ENCODE assay signal across 15 cellular contexts in the genomic region with DNA sequence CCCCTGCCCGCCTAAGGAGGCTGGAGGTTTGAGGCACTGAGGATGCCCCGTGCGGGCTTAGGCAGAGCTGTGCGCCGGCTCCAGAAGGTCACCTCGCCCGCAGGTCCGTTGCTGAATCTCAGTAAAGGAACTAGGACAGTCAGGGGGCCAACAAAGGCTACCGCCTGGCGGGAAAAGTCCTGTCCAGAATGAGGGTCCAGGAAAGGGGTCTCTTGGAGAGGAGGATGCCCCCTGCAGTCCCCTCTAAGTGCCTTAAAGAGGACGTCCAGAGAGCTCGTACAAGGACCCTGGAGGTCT. TPM values are rescaled to one million over a fixed set of nuclear protein-coding genes. Genes with fewer than 3 reads are reported as not detected.
DNase-seq lines count a peak whose midpoint lies in the region; ATAC-seq and TF ChIP-seq lines count a peak whose summit lies in the region.
"Had no signal": no experiment of that assay in that cellular context is flagged by ENCODE, and none has a peak within 500 bp of the region (broad histone marks: within the 10 kb centered on the region; RNA-seq: fewer than 3 reads in every experiment).

No MANE protein-coding gene starts in this region.

- H3K9me2 ChIP-seq in hepatocyte (replicated peaks; ENCODE audit: insufficient read depth) (no peaks in the 10 kb centered on the region), neural cell (ENCODE audit: insufficient read depth, low read length) (no peaks in the 10 kb centered on the region)

- no peak for DNase-seq in hepatocyte (ENCODE audit: low spot score)
- DNase-seq in mesenteric fat pad (ENCODE audit: low spot score), result no peak
- no peak for DNase-seq in AG08395 (ENCODE audit: low spot score)
- DNase-seq: activated naive CD4-positive, alpha-beta T cell treated with Interleukin-2 at 50 U/mL for 16 hours; NCI-H510A; SW 1271 had no signal

- H2AFZ ChIP-seq in hepatocyte, result no peak overlapping the region
- no peak overlapping the region for H2AFZ ChIP-seq in neural cell (ENCODE audit: low read depth, low read length)

- H3K9ac ChIP-seq in BLaER1 (no peak overlapping the region), HUES64 (ENCODE audit: low read depth, low read length) (peak overlapping the region; percentile 35; the same call in 1 of the 2 replicates), neural cell (ENCODE audit: low read length) (no peak overlapping the region)

- no peak for ATAC-seq in GM18502 (IDR thresholded peaks at IDR 0.05; ENCODE audit: poor library complexity, unreplicated experiment)
- ATAC-seq in HG03196 (IDR thresholded peaks at IDR 0.05; ENCODE audit: unreplicated experiment), result no peak

- H3K9me3 ChIP-seq in BLaER1, result no peaks in the 10 kb centered on the region
- H3K9me3 ChIP-seq in HUES64 (ENCODE audit: insufficient read depth, low read depth, low read length), result no peaks in the 10 kb centered on the region
- H3K9me3 ChIP-seq in hepatocyte (ENCODE audit: low read depth), result no peaks in the 10 kb centered on the region
- no peaks in the 10 kb centered on the region for H3K9me3 ChIP-seq in neural cell (ENCODE audit: low read length)
- H3K9me3 ChIP-seq: gastroesophageal sphincter, HAP-1, pancreas had no signal

- TF ChIP-seq RAD21 in neural cell (conservative IDR thresholded peaks at IDR 0.05), result no peak

- H3K4me1 ChIP-seq in BLaER1 (peaks cover 42% of the 10 kb centered on the region), HUES64 (ENCODE audit: insufficient read depth, low read length) (peaks cover 3% of the 10 kb centered on the region; the same call in 1 of the 2 replicates), hepatocyte (ENCODE audit: insufficient read depth) (peaks cover 5% of the 10 kb centered on the region)
- H3K4me1 ChIP-seq: HAP-1 had no signal

- H3F3A ChIP-seq in neural cell (ENCODE audit: insufficient read depth, low read length, poor library complexity, severe bottlenecking), result no peaks in the 10 kb centered on the region

- no peak for TF ChIP-seq EP300 in neural cell (conservative IDR thresholded peaks at IDR 0.05; ENCODE audit: poor library complexity, severe bottlenecking)

- peak overlapping the region; percentile 57 for H3K4me3 ChIP-seq in BLaER1
- H3K4me3 ChIP-seq in HUES64 (ENCODE audit: low read length), result peak overlapping the region; percentile 61
- no peak overlapping the region for H3K4me3 ChIP-seq in hepatocyte
- peak overlapping the region; percentile 65 for H3K4me3 ChIP-seq in neural cell (ENCODE audit: low read length)
- H3K4me3 ChIP-seq: HAP-1 had no signal

- no peak overlapping the region for H3K27ac ChIP-seq in BLaER1
- H3K27ac ChIP-seq in HUES64 (ENCODE audit: low read depth, low read length), result no peak overlapping the region
- H3K27ac ChIP-seq in hepatocyte, result no peak overlapping the region
- no peak overlapping the region for H3K27ac ChIP-seq in neural cell (ENCODE audit: low read length)
- H3K27ac ChIP-seq: gastroesophageal sphincter, pancreas had no signal

- H3K27me3 ChIP-seq in BLaER1, result peaks cover 66% of the 10 kb centered on the region
- peaks cover 69% of the 10 kb centered on the region for H3K27me3 ChIP-seq in HUES64 (ENCODE audit: insufficient read depth, low read length)
- H3K27me3 ChIP-seq in hepatocyte, result peaks cover 87% of the 10 kb centered on the region
- H3K27me3 ChIP-seq in neural cell (ENCODE audit: insufficient read depth, low read depth, low read length), result peaks cover 43% of the 10 kb centered on the region

- no peaks in the 10 kb centered on the region for H3K79me2 ChIP-seq in hepatocyte
- H3K79me2 ChIP-seq in neural cell (replicated peaks; ENCODE audit: insufficient read depth, low read length), result no peaks in the 10 kb centered on the region

- TF ChIP-seq CTCF in hepatocyte (IDR thresholded peaks at IDR 0.05; ENCODE audit: poor library complexity) (no peak), neural cell (IDR thresholded peaks at IDR 0.05; ENCODE audit: poor library complexity, severe bottlenecking) (no peak)

- 3% methylated on average over 12 of the region's 12 CpGs for WGBS in HUES64
- WGBS in hepatocyte (ENCODE audit: low lambda C conversion rate, missing lambda C conversion rate), result 3% methylated on average over 12 of the region's 12 CpGs

- H3K4me2 ChIP-seq in BLaER1 (peak overlapping the region; percentile 83), hepatocyte (peak overlapping the region; percentile 85), neural cell (ENCODE audit: low read length) (peak overlapping the region; percentile 35)

- H3K36me3 ChIP-seq in BLaER1 (no peaks in the 10 kb centered on the region), HUES64 (ENCODE audit: insufficient read depth, low read length) (no peaks in the 10 kb centered on the region), hepatocyte (replicated peaks; ENCODE audit: insufficient read depth, low read depth) (no peaks in the 10 kb centered on the region), neural cell (ENCODE audit: insufficient read depth, low read length) (no peaks in the 10 kb centered on the region)
- H3K36me3 ChIP-seq: gastroesophageal sphincter, HAP-1, pancreas had no signal

- peaks cover 23% of the 10 kb centered on the region; the same call in 1 of the 2 replicates for H4K20me1 ChIP-seq in BLaER1
- no peaks in the 10 kb centered on the region for H4K20me1 ChIP-seq in hepatocyte (ENCODE audit: insufficient read depth, poor library complexity, severe bottlenecking)
- H4K20me1 ChIP-seq in neural cell (ENCODE audit: insufficient read depth), result no peaks in the 10 kb centered on the region

TF ChIP-seq in neural cell, 6 proteins besides CTCF, POLR2A, EP300 and RAD21:
- TF ChIP-seq MXI1 (conservative IDR thresholded peaks at IDR 0.05; ENCODE audit: poor library complexity, severe bottlenecking), result no peak
- TF ChIP-seq EZH2 (IDR thresholded peaks at IDR 0.05; ENCODE audit: borderline replicate concordance, insufficient read depth, low read length, poor library complexity, severe bottlenecking), result no peak
TF ChIP-seq in neural cell: peak in this region for 0.

RNA-seq across cellular contexts. Expression of gene PVALB, which starts 0.5 kb away (rescaled TPM):
- polyA plus RNA-seq in HUES64 (2013, experiment 1 of 2), result 1.5 TPM
- 6.3 TPM for polyA plus RNA-seq in HUES64 (2013, experiment 2 of 2)
- total RNA-seq in hepatocyte, result not detected in 2 replicates
- 0.30 TPM in 1 of 2 replicates, not detected in the other for polyA plus RNA-seq in hepatocyte
- polyA plus RNA-seq in neural cell, result not detected in 2 replicates
- not detected in 2 replicates for polyA minus RNA-seq in neural cell
- total RNA-seq in mesenteric fat pad, result not detected
- total RNA-seq: gastroesophageal sphincter, OCI-LY7, pancreas had no signal

RNA-seq across cellular contexts. Expression of gene IFT27, which starts 40.4 kb away (rescaled TPM):
- 26.1 TPM for polyA plus RNA-seq in HUES64 (2013, experiment 1 of 2)
- 35.0 TPM for polyA plus RNA-seq in HUES64 (2013, experiment 2 of 2)
- total RNA-seq in hepatocyte, result 13.7 and 15.3 TPM in 2 replicates
- 25.3 and 36.4 TPM in 2 replicates for polyA plus RNA-seq in hepatocyte
- 92.3 and 111 TPM in 2 replicates for polyA plus RNA-seq in neural cell
- 39.7 and 47.7 TPM in 2 replicates for polyA minus RNA-seq in neural cell
- total RNA-seq in mesenteric fat pad, result 21.4 TPM

RNA-seq across cellular contexts. Expression of gene NCF4, which starts 44.5 kb away (rescaled TPM):
- polyA plus RNA-seq in HUES64 (2013, experiment 1 of 2), result not detected
- not detected for polyA plus RNA-seq in HUES64 (2013, experiment 2 of 2)
- total RNA-seq in hepatocyte (0.37 and 1.5 TPM in 2 replicates), mesenteric fat pad (51.0 TPM)
- polyA plus RNA-seq in hepatocyte (0.41 and 0.54 TPM in 2 replicates), neural cell (not detected in 2 replicates)
- polyA minus RNA-seq in neural cell, result not detected in 2 replicates

Comparison
In these comparisons a context has a peak if more than half of its experiments do, and no peak if none do; other contexts are left out.
1. H3K4me2 ChIP-seq: peak in every context shown above with its lines; median percentile 85 in hepatocyte; 83 in BLaER1; 35 in neural cell.
2. RNA of gene NCF4, which starts 44.5 kb away (total RNA-seq): 51.0 TPM in mesenteric fat pad (single experiment); 0.37 to 1.5 TPM in hepatocyte; every median in the first group is over 10 times any median in the second.